ENCODE assay signal across 5 cellular contexts in genomic region chr3:174377096-174377495, GRCh38.
"Had no signal": no experiment of that assay in that cellular context is flagged by ENCODE, and none has a peak within 500 bp of the region (broad histone marks: within the 10 kb centered on the region; RNA-seq: fewer than 3 reads in every experiment).

No MANE protein-coding gene starts in this region.

- ATAC-seq: GM23338, HCT116, HepG2 had no signal

- H3K4me1 ChIP-seq: HAP-1 had no signal

- H3K4me2 ChIP-seq: GM23338 had no signal

- H3K4me3 ChIP-seq: GM23338, HAP-1 had no signal

- H3K9me3 ChIP-seq: HAP-1 had no signal

- H3K36me3 ChIP-seq: HAP-1 had no signal

- H3K27ac ChIP-seq: HL-60 had no signal

- H2AFZ ChIP-seq: GM23338 had no signal
